18 cellular contexts compared by ENCODE assay signal in the genomic region with DNA sequence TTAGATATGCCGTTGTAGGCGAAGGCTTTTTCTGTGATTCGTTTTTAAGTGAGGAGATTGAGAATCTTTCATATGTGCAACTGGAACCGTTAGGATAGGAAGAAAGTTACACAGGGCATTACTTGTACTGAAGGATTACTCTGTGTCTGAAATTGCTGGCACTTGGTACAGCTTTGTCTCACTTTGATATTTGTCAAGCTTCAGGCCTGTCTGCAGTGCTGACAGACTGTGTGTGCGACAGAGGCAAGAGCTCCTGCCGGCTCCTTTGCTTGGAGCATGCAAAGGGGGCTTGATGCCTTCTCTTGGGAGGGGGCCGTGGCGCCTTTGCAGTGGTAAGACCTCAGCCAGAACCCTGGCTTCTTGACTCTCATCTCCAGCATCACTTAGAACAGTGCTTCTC. TPM values are rescaled to one million over a fixed set of nuclear protein-coding genes. Genes with fewer than 3 reads are reported as not detected.
A peak's percentile ranks its signal among the peaks of the same experiment; 100 is the strongest.
DNase-seq lines count a peak whose midpoint lies in the region; ATAC-seq and TF ChIP-seq lines count a peak whose summit lies in the region.
"Had no signal": no experiment of that assay in that cellular context is flagged by ENCODE, and none has a peak within 500 bp of the region (broad histone marks: within the 10 kb centered on the region; RNA-seq: fewer than 3 reads in every experiment).

No MANE protein-coding gene starts in this region.

- H2AK5ac ChIP-seq in mesendoderm (ENCODE audit: low read length), result no peak overlapping the region

- intact Hi-C loops in Right ventricle myocardium superior (cut with DNase I) (loop anchor here (10.0 kb wide), 1 partner anchor 63 kb away; no protein-coding TSS in a partner anchor), left cardiac atrium (cut with DNase I) (loop anchor here in 1 of 2 donors (5.0 kb wide), 1 partner anchor 40 kb away; no protein-coding TSS in a partner anchor), dorsolateral prefrontal cortex (cut with DNase I) (no loop called here)

- no peak overlapping the region for H3K4ac ChIP-seq in mesendoderm (ENCODE audit: low read depth, low read length)

- no CpG with 5 or more reads among the region's 8 CpGs for WGBS in mesendoderm (ENCODE audit: extremely low coverage, insufficient coverage, low lambda C conversion rate)

- H3K4me3 ChIP-seq in dorsolateral prefrontal cortex (no peak overlapping the region), mesendoderm (ENCODE audit: low read length) (no peak overlapping the region)

- H2BK120ac ChIP-seq in mesendoderm (ENCODE audit: low read depth, low read length), result no peak overlapping the region

- H2BK5ac ChIP-seq in mesendoderm (ENCODE audit: low read length), result no peak overlapping the region

- no peak overlapping the region for H4K5ac ChIP-seq in mesendoderm (ENCODE audit: low read length)

- no peak overlapping the region for H4K8ac ChIP-seq in mesendoderm (ENCODE audit: low read depth, low read length)

- H3K27ac ChIP-seq in dorsolateral prefrontal cortex, result peak overlapping the region in 32 of 59 donors; percentile 0 to 71 (median 27)
- H3K27ac ChIP-seq in mesendoderm (ENCODE audit: low read depth, low read length), result no peak overlapping the region
- H3K27ac ChIP-seq: KMS-11, RWPE1 had no signal

- no peaks in the 10 kb centered on the region for H3K27me3 ChIP-seq in dorsolateral prefrontal cortex
- no peaks in the 10 kb centered on the region for H3K27me3 ChIP-seq in mesendoderm (ENCODE audit: insufficient read depth, low read length, poor library complexity)

- peak overlapping the region; percentile 65 for H3K56ac ChIP-seq in mesendoderm (ENCODE audit: low read length)

- no peak overlapping the region for H3K23ac ChIP-seq in mesendoderm (ENCODE audit: low read length)

- H3K4me1 ChIP-seq in mesendoderm (ENCODE audit: control insufficient read depth, low read depth, low read length), result peaks cover 16% of the 10 kb centered on the region

- peaks cover 34% of the 10 kb centered on the region for H3K79me2 ChIP-seq in mesendoderm (ENCODE audit: control insufficient read depth, insufficient read depth, low read length)

- ATAC-seq in Right ventricle myocardium superior (ENCODE audit: poor library complexity), result peak; percentile 74
- no peak for ATAC-seq in left cardiac atrium
- ATAC-seq in GM19324 (IDR thresholded peaks at IDR 0.05; ENCODE audit: low FRiP score, unreplicated experiment), result no peak
- ATAC-seq: HepG2, PC-3 had no signal

- H3K4me2 ChIP-seq in mesendoderm (ENCODE audit: low read length), result no peak overlapping the region
- H3K4me2 ChIP-seq: KMS-11 had no signal

- H3K9ac ChIP-seq in mesendoderm (ENCODE audit: low read length), result no peak overlapping the region
- H3K9ac ChIP-seq: KMS-11 had no signal

- H3K79me1 ChIP-seq in mesendoderm (ENCODE audit: low read length), result peaks cover 25% of the 10 kb centered on the region

- H3K36me3 ChIP-seq in mesendoderm (ENCODE audit: control insufficient read depth, insufficient read depth, low read length), result no peaks in the 10 kb centered on the region

- DNase-seq in Right ventricle myocardium superior (no peak), left cardiac atrium (no peak), dorsolateral prefrontal cortex (no peak), mesendoderm (no peak), AML-193 (lab: John Stamatoyannopoulos, UW) (no peak), SHP77 (lab: John Stamatoyannopoulos, UW) (no peak), A172 (ENCODE audit: low spot score) (no peak)
- DNase-seq: 8988T, DMS53, HFFc6, NCI-H1092 treated with DMSO at 0.1 percent for 48 hours, NCI-H510A treated with DMSO at 0.1 percent for 48 hours, NCI-H82, PC-3 had no signal

- H2BK15ac ChIP-seq in mesendoderm (replicated peaks; ENCODE audit: low read depth), result no peak overlapping the region

- TF ChIP-seq CTCF in dorsolateral prefrontal cortex (IDR thresholded peaks at IDR 0.05 in 54 of 56, conservative IDR thresholded peaks at IDR 0.05 in 2 of 56; ENCODE audit: low read depth in 1 of 56, partially characterized antibody in 56 of 56), result no peak

- no peak overlapping the region for H3K18ac ChIP-seq in mesendoderm (ENCODE audit: low read length)

RNA-seq across cellular contexts. Expression of a gene that starts 45.8 kb away (rescaled TPM):
- total RNA-seq in Right ventricle myocardium superior, result 92.7 TPM
- 10 to 100 TPM; 59.3 to 76.5 TPM for total RNA-seq in left cardiac atrium
- total RNA-seq in dorsolateral prefrontal cortex, result 100 to 1,000 TPM in 53 of 120 experiments, 10 to 100 TPM in 67; 62.3 to 136 (median 97.7) TPM
- 36.6 TPM for polyA plus RNA-seq in mesendoderm (2013, experiment 1 of 2)
- polyA plus RNA-seq in mesendoderm (2013, experiment 2 of 2), result 36.9 TPM
- total RNA-seq in A172 (2014; rRNA removed; shearing (Covaris generic)), result 44.4 and 49.9 TPM in 2 replicates
